ENCODE assay signal across 13 cellular contexts in genomic region chr15:70936326-70936725, GRCh38. TPM values are rescaled to one million over a fixed set of nuclear protein-coding genes. Genes with fewer than 3 reads are reported as not detected.
DNase-seq lines count a peak whose midpoint lies in the region; TF ChIP-seq lines count a peak whose summit lies in the region.
"Had no signal": no experiment of that assay in that cellular context is flagged by ENCODE, and none has a peak within 500 bp of the region (broad histone marks: within the 10 kb centered on the region; RNA-seq: fewer than 3 reads in every experiment).

No MANE protein-coding gene starts in this region.

- no peaks in the 10 kb centered on the region for H3K36me3 ChIP-seq in neural cell (ENCODE audit: insufficient read depth, low read length)
- H3K36me3 ChIP-seq: neutrophil, upper lobe of right lung had no signal

- no peak overlapping the region for H2AFZ ChIP-seq in neural cell (ENCODE audit: low read depth, low read length)

- DNase-seq in NCI-H146 (lab: John Stamatoyannopoulos, UW) (peak; percentile 3), NCI-H146 treated with DMSO at 0.1 percent for 48 hours (lab: John Stamatoyannopoulos, UW; ENCODE audit: unreplicated experiment) (no peak), NCI-H345 (lab: John Stamatoyannopoulos, UW) (peak; percentile 77), cardiac fibroblast (ENCODE audit: low read depth in 2 of 2) (peak; percentile 16 to 26), islet precursor cell (no peak), SW480 (ENCODE audit: low spot score) (no peak)
- DNase-seq in effector CD4-positive, alpha-beta T cell, result no peak
- DNase-seq: 8988T, foreskin melanocyte, upper lobe of right lung had no signal

- no peaks in the 10 kb centered on the region for H3F3A ChIP-seq in neural cell (ENCODE audit: insufficient read depth, low read length, poor library complexity, severe bottlenecking)

- no peak overlapping the region for H3K9ac ChIP-seq in neural cell (ENCODE audit: low read length)

- TF ChIP-seq CTCF in cardiac fibroblast (IDR thresholded peaks at IDR 0.05; ENCODE audit: low read depth, low read length) (no peak), neural cell (IDR thresholded peaks at IDR 0.05; ENCODE audit: poor library complexity, severe bottlenecking) (no peak)

- H3K4me2 ChIP-seq in neural cell (ENCODE audit: low read length), result peak overlapping the region; percentile 3

- no peaks in the 10 kb centered on the region for H3K9me3 ChIP-seq in neural cell (ENCODE audit: low read length)
- H3K9me3 ChIP-seq: neutrophil, upper lobe of right lung had no signal

- no peak for TF ChIP-seq RAD21 in neural cell (conservative IDR thresholded peaks at IDR 0.05)

- TF ChIP-seq EP300 in neural cell (conservative IDR thresholded peaks at IDR 0.05; ENCODE audit: poor library complexity, severe bottlenecking), result no peak

- no peaks in the 10 kb centered on the region for H3K79me2 ChIP-seq in neural cell (replicated peaks; ENCODE audit: insufficient read depth, low read length)

- H4K20me1 ChIP-seq in neural cell (ENCODE audit: insufficient read depth), result no peaks in the 10 kb centered on the region

- H3K9me2 ChIP-seq in neural cell (ENCODE audit: insufficient read depth, low read length), result no peaks in the 10 kb centered on the region

- no peaks in the 10 kb centered on the region for H3K27me3 ChIP-seq in neural cell (ENCODE audit: insufficient read depth, low read depth, low read length)
- H3K27me3 ChIP-seq: upper lobe of right lung had no signal

- H3K27ac ChIP-seq in neural cell (ENCODE audit: low read length), result no peak overlapping the region
- H3K27ac ChIP-seq: HL-60, neutrophil, upper lobe of right lung had no signal

- H3K4me3 ChIP-seq in cardiac fibroblast (replicated peaks in 1 of 2; ENCODE audit: low read depth in 2 of 2, low read length in 2 of 2) (no peak overlapping the region), neural cell (ENCODE audit: low read length) (no peak overlapping the region)
- H3K4me3 ChIP-seq: upper lobe of right lung had no signal

TF ChIP-seq in neural cell, 6 proteins besides CTCF, POLR2A, EP300 and RAD21:
- TF ChIP-seq MXI1 (conservative IDR thresholded peaks at IDR 0.05; ENCODE audit: poor library complexity, severe bottlenecking), result no peak
- no peak for TF ChIP-seq SMC3 (conservative IDR thresholded peaks at IDR 0.05; ENCODE audit: poor library complexity)
- TF ChIP-seq EZH2 (IDR thresholded peaks at IDR 0.05; ENCODE audit: borderline replicate concordance, insufficient read depth, low read length, poor library complexity, severe bottlenecking), result no peak
- TF ChIP-seq TAF1 (IDR thresholded peaks at IDR 0.05; ENCODE audit: low read depth), result no peak
- no peak for TF ChIP-seq POLR2AphosphoS5 (IDR thresholded peaks at IDR 0.05)
- no peak for TF ChIP-seq REST (IDR thresholded peaks at IDR 0.05; ENCODE audit: borderline replicate concordance)

RNA-seq across cellular contexts. Expression of gene LRRC49, which starts 43.7 kb away (rescaled TPM):
- polyA plus RNA-seq in neural cell, result 117 and 141 TPM in 2 replicates
- 224 and 226 TPM in 2 replicates for polyA minus RNA-seq in neural cell

RNA-seq across cellular contexts. Expression of gene THAP10, which starts 44.1 kb away (rescaled TPM):
- 6.6 and 7.2 TPM in 2 replicates for polyA plus RNA-seq in neural cell
- polyA minus RNA-seq in neural cell, result 9.3 and 10.7 TPM in 2 replicates

Comparison
In these comparisons a context has a peak if more than half of its experiments do, and no peak if none do; other contexts are left out.
1. DNase-seq: peak in NCI-H146 (single experiment), NCI-H345 (single experiment) and cardiac fibroblast (2 of 2); none in NCI-H146 treated with DMSO at 0.1 percent for 48 hours (single experiment), islet precursor cell (single experiment), effector CD4-positive, alpha-beta T cell (single experiment) and SW480 (single experiment).